8 cellular contexts compared by ENCODE assay signal in genomic region chr7:6558837-6559236, GRCh38. TPM values are rescaled to one million over a fixed set of nuclear protein-coding genes. Genes with fewer than 3 reads are reported as not detected.
DNase-seq lines count a peak whose midpoint lies in the region; ATAC-seq and TF ChIP-seq lines count a peak whose summit lies in the region.

No MANE protein-coding gene starts in this region.

- TF ChIP-seq CTCF in glutamatergic neuron (IDR thresholded peaks at IDR 0.05; ENCODE audit: partially characterized antibody, unreplicated experiment) = peak; percentile 61

- CTCF ChIA-PET in HEK293T (lab: Yijun Ruan, JAX) = interaction anchor here (0.7 to 1.9 kb wide), 10 partner anchors 12 to 49 kb away, joined by 3 to 15 read pairs (median 4); partner anchors contain the start of gene ZDHHC4

- no peak for ATAC-seq in GM18858 (IDR thresholded peaks at IDR 0.05; ENCODE audit: unreplicated experiment)

- POLR2A ChIA-PET in HEK293T (lab: Yijun Ruan, JAX) = interaction anchor here (1.5 kb wide), 1 partner anchor 17 kb away, joined by 5 read pairs; no protein-coding TSS in a partner anchor

- H3K36me3 Mint-ChIP-seq in glutamatergic neuron (ENCODE audit: unreplicated experiment) = no peaks in the 10 kb centered on the region

- H3K27me3 Mint-ChIP-seq in glutamatergic neuron (ENCODE audit: unreplicated experiment) = peaks cover 2% of the 10 kb centered on the region

- no peak overlapping the region for H3K4me3 Mint-ChIP-seq in glutamatergic neuron (ENCODE audit: unreplicated experiment)

- H3K27ac Mint-ChIP-seq in glutamatergic neuron (ENCODE audit: unreplicated experiment) = no peak overlapping the region

- peaks cover 4% of the 10 kb centered on the region for H3K4me1 Mint-ChIP-seq in glutamatergic neuron (ENCODE audit: low read depth, unreplicated experiment)

- H3K9me3 Mint-ChIP-seq in glutamatergic neuron (ENCODE audit: unreplicated experiment) = no peaks in the 10 kb centered on the region

- peak; percentile 39 for DNase-seq in NCI-H345 (lab: John Stamatoyannopoulos, UW)
- no peak for DNase-seq in NCI-H345 treated with DMSO at 0.1 percent for 48 hours (lab: John Stamatoyannopoulos, UW; ENCODE audit: unreplicated experiment)
- peak; percentile 59 for DNase-seq in HEK293T (ENCODE audit: extremely low spot score)
- peak; percentile 75 for DNase-seq in RPMI8226
- DNase-seq in glutamatergic neuron = peak; percentile 46
- no peak for DNase-seq in inferior parietal cortex (ENCODE audit: extremely low spot score)
- DNase-seq in stimulated activated CD4-positive, alpha-beta T cell treated with anti-CD3 and anti-CD28 coated beads, Interleukin-4, amount 100 ng/mL, for 1 hour = no peak

TF ChIP-seq in HEK293T, 16 proteins besides CTCF, POLR2A, EP300 and RAD21:
- TF ChIP-seq ZNF384 (IDR thresholded peaks at IDR 0.05) (no peak), LEF1 (IDR thresholded peaks at IDR 0.05; ENCODE audit: borderline replicate concordance) (no peak), BHLHE40 (IDR thresholded peaks at IDR 0.05; ENCODE audit: borderline replicate concordance) (no peak), PKNOX1 (IDR thresholded peaks at IDR 0.05) (no peak), SUZ12 (IDR thresholded peaks at IDR 0.05) (no peak), CTBP1 (IDR thresholded peaks at IDR 0.05; ENCODE audit: borderline replicate concordance) (no peak), SP1 (IDR thresholded peaks at IDR 0.05) (no peak), ELF4 (IDR thresholded peaks at IDR 0.05) (no peak), FOXK2 (IDR thresholded peaks at IDR 0.05) (no peak), FOXA1 (IDR thresholded peaks at IDR 0.05) (no peak)

RNA-seq across cellular contexts. Expression of gene GRID2IP, which starts 7.6 kb away (rescaled TPM):
- 0.66 TPM for total RNA-seq in glutamatergic neuron (ENCODE audit: unreplicated experiment)

RNA-seq across cellular contexts. Expression of gene ZDHHC4, which starts 18.4 kb away (rescaled TPM):
- 60.5 TPM for total RNA-seq in glutamatergic neuron (ENCODE audit: unreplicated experiment)

RNA-seq across cellular contexts. Expression of gene INTS15, which starts 31.0 kb away (rescaled TPM):
- 36.9 TPM for total RNA-seq in glutamatergic neuron (ENCODE audit: unreplicated experiment)

RNA-seq across cellular contexts. Expression of gene ZNF853, which starts 56.6 kb away (rescaled TPM):
- total RNA-seq in glutamatergic neuron (ENCODE audit: unreplicated experiment) = 5.5 TPM

Comparison
In these comparisons a context has a peak if more than half of its experiments do, and no peak if none do; other contexts are left out.
1. DNase-seq: peak in NCI-H345 (single experiment), HEK293T (single experiment), RPMI8226 (single experiment) and glutamatergic neuron (single experiment); none in NCI-H345 treated with DMSO at 0.1 percent for 48 hours (single experiment), inferior parietal cortex (single experiment) and stimulated activated CD4-positive, alpha-beta T cell treated with anti-CD3 and anti-CD28 coated beads, Interleukin-4, amount 100 ng/mL, for 1 hour (single experiment).